10 cellular contexts compared by ENCODE assay signal in genomic region chr12:124423683-124424515, GRCh38.
A peak's percentile ranks its signal among the peaks of the same experiment; 100 is the strongest.
DNase-seq lines count a peak whose midpoint lies in the region; ATAC-seq, FAIRE-seq and TF ChIP-seq lines count a peak whose summit lies in the region.
"Had no signal": no experiment of that assay in that cellular context is flagged by ENCODE, and none has a peak within 500 bp of the region (broad histone marks: within the 10 kb centered on the region; RNA-seq: fewer than 3 reads in every experiment).

No MANE protein-coding gene starts in this region.

- POLR2A ChIA-PET in HepG2 (lab: Yijun Ruan, JAX): no interaction called here

- TF ChIP-seq EP300 in HepG2 (IDR thresholded peaks at IDR 0.05; ENCODE audit: low read depth in 2 of 2, low read length in 2 of 2): no peak
- TF ChIP-seq EP300 in HepG2 (CRISPR knock-in tag; IDR thresholded peaks at IDR 0.05; ENCODE audit: borderline replicate concordance): no peak

- no peaks in the 10 kb centered on the region for H3K9me3 Mint-ChIP-seq in Calu3 (ENCODE audit: low read depth, unreplicated experiment)
- H3K9me3 Mint-ChIP-seq: neural crest cell had no signal

- H3K9me3 ChIP-seq in ascending aorta: no peaks in the 10 kb centered on the region
- H3K9me3 ChIP-seq in HepG2 (ENCODE audit: low read length): no peaks in the 10 kb centered on the region

- H3K4me3 Mint-ChIP-seq in Calu3 (ENCODE audit: low read depth, unreplicated experiment): no peak overlapping the region
- H3K4me3 Mint-ChIP-seq: neural crest cell had no signal

- peaks cover 27 to 41% of the 10 kb centered on the region in 2 donors for H3K36me3 ChIP-seq in ascending aorta
- H3K36me3 ChIP-seq in HepG2 (replicated peaks in 1 of 2; ENCODE audit: control insufficient read depth in 1 of 2, insufficient read depth in 2 of 2, low read length in 2 of 2): peaks cover 5 to 12% of the 10 kb centered on the region in 2 experiments; a peak in 3 of 5 replicates

- intact Hi-C loops in Calu3 (cut with micrococcal nuclease; ENCODE audit: unreplicated experiment) (loop anchor here (1.0 kb wide), 1 partner anchor 8 kb away; no protein-coding TSS in a partner anchor), ascending aorta (cut with DNase I) (loop anchor here (1.0 to 10.0 kb wide), 4 partner anchors 29 to 1039 kb away; partner anchors contain the start of gene KMT5A), HepG2 (cut with micrococcal nuclease; ENCODE audit: unreplicated experiment) (no loop called here), head of caudate nucleus (cut with DNase I) (no loop called here)

- in situ Hi-C loops in HepG2 (cut with HindIII; ENCODE audit: extremely low pct_ligation_motif_present, low pct_unique_long_range_greater_than_20kb): no loop called here

- no peak for DNase-seq in Calu3
- DNase-seq in ascending aorta (ENCODE audit: low spot score in 2 of 2): no peak
- DNase-seq in HepG2 (ENCODE audit: low spot score): no peak
- peak; percentile 35 for DNase-seq in stimulated activated CD8-positive, alpha-beta memory T cell treated with anti-CD3 and anti-CD28 coated beads, Interleukin-12 subunit alpha, Interleukin-12 subunit beta, amount 100 ng/mL, for 4 hours (ENCODE audit: low read depth)
- no peak for DNase-seq in head of caudate nucleus
- no peak for DNase-seq in HT-29 (ENCODE audit: low spot score)
- DNase-seq: activated effector memory CD4-positive, alpha-beta T cell treated with Interleukin-2 at 50 U/mL for 16 hours had no signal

- peak overlapping the region; percentile 55 for H3K4me2 ChIP-seq in HepG2 (ENCODE audit: low read depth, low read length)

- no peaks in the 10 kb centered on the region for H3K27me3 ChIP-seq in ascending aorta
- no peaks in the 10 kb centered on the region for H3K27me3 ChIP-seq in HepG2 (ENCODE audit: control insufficient read depth in 1 of 2, insufficient read depth in 2 of 2, low read length in 2 of 2)

- TF ChIP-seq CTCF in Calu3 (IDR thresholded peaks at IDR 0.05; ENCODE audit: unreplicated experiment) (no peak), ascending aorta (IDR thresholded peaks at IDR 0.05) (no peak), HepG2 (CRISPR knock-in tag; IDR thresholded peaks at IDR 0.05) (no peak)

- no peak for TF ChIP-seq RAD21 in HepG2 (CRISPR knock-in tag; IDR thresholded peaks at IDR 0.05)

- H4K20me1 ChIP-seq in HepG2 (ENCODE audit: insufficient read depth, low read length): no peaks in the 10 kb centered on the region

- H3K27ac ChIP-seq in ascending aorta: peak overlapping the region; percentile 91 to 94
- peak overlapping the region; percentile 64 for H3K27ac ChIP-seq in HepG2 (ENCODE audit: extremely low read length, insufficient read depth, low read length)

- H3K36me3 Mint-ChIP-seq in Calu3 (ENCODE audit: insufficient read depth, unreplicated experiment): peaks cover 73% of the 10 kb centered on the region

- H3K27me3 Mint-ChIP-seq in Calu3 (ENCODE audit: unreplicated experiment): no peaks in the 10 kb centered on the region

- TF ChIP-seq POLR2A in HepG2 (IDR thresholded peaks at IDR 0.05; ENCODE audit: insufficient read depth in 1 of 2, low read depth in 2 of 2, low read length in 2 of 2): no peak

- 97% methylated on average over 25 of the region's 27 CpGs for WGBS in HepG2 (ENCODE audit: low lambda C conversion rate)

- ATAC-seq in HepG2 (no peak), GM18498 (IDR thresholded peaks at IDR 0.05; ENCODE audit: unreplicated experiment) (no peak), GM19023 (IDR thresholded peaks at IDR 0.05; ENCODE audit: unreplicated experiment) (no peak)

- CTCF ChIA-PET in Calu3 (lab: Charles Lee): interaction anchor here (0.5 kb wide), 1 partner anchor 303 kb away, joined by 3 read pairs; no protein-coding TSS in a partner anchor
- CTCF ChIA-PET in HepG2 (lab: Yijun Ruan, JAX; ENCODE audit: low intra/inter-chr PET ratio, low total read pairs): no interaction called here

- H3K4me1 ChIP-seq in ascending aorta: peaks cover 10 to 31% of the 10 kb centered on the region in 2 donors
- peaks cover 25% of the 10 kb centered on the region for H3K4me1 ChIP-seq in HepG2 (ENCODE audit: insufficient read depth, low read length)

- peaks cover 27% of the 10 kb centered on the region for H3K4me1 Mint-ChIP-seq in Calu3 (ENCODE audit: low read depth, unreplicated experiment)

- H3K27ac Mint-ChIP-seq in Calu3 (ENCODE audit: unreplicated experiment): peak overlapping the region; percentile 60

- no peaks in the 10 kb centered on the region for H3K79me2 ChIP-seq in HepG2 (ENCODE audit: insufficient read depth, low read length)

- H2AFZ ChIP-seq in HepG2 (ENCODE audit: low read length): no peak overlapping the region

- no peak for FAIRE-seq in HepG2 (lab: Jason Lieb, UNC)

- peak overlapping the region; percentile 53; the same call in 1 of the 2 replicates for H3K9ac ChIP-seq in HepG2 (ENCODE audit: insufficient read depth, low read depth, low read length)

- BruUV-seq in Calu3 (replicated peaks; lab: Mats Ljungman, UMichigan) (no TSS peak), HepG2 (replicated peaks; lab: Mats Ljungman, UMichigan) (no TSS peak)

- H3K4me3 ChIP-seq in ascending aorta (peak overlapping the region in 1 of 2 donors; percentile 54), HepG2 (replicated peaks in 1 of 3; ENCODE audit: insufficient read depth in 1 of 3, low read depth in 2 of 3, low read length in 3 of 3) (peak overlapping the region in 2 of 3 experiments; percentile 26 to 56; a peak in 2 of 6 replicates)

TF ChIP-seq in HepG2, 621 proteins besides CTCF, POLR2A, EP300 and RAD21 (continues in another document):
- TF ChIP-seq MLXIP (CRISPR knock-in tag; IDR thresholded peaks at IDR 0.05; ENCODE audit: borderline replicate concordance) (no peak), ISX (CRISPR knock-in tag; conservative IDR thresholded peaks at IDR 0.05) (no peak), PHB2 (IDR thresholded peaks at IDR 0.05; ENCODE audit: partially characterized antibody) (no peak), ZNF839 (CRISPR knock-in tag; IDR thresholded peaks at IDR 0.05; ENCODE audit: borderline replicate concordance) (no peak), KDM1A (CRISPR knock-in tag; IDR thresholded peaks at IDR 0.05) (peak; percentile 51; the same call in 1 of the 2 replicates), PLRG1 (conservative IDR thresholded peaks at IDR 0.05) (no peak), MEIS2 (CRISPR knock-in tag; IDR thresholded peaks at IDR 0.05) (no peak), ZNF367 (CRISPR knock-in tag; IDR thresholded peaks at IDR 0.05; ENCODE audit: borderline replicate concordance) (no peak), NPAS2 (CRISPR knock-in tag; IDR thresholded peaks at IDR 0.05; ENCODE audit: borderline replicate concordance) (no peak), MTERF4 (CRISPR knock-in tag; IDR thresholded peaks at IDR 0.05) (no peak), ZNF672 (CRISPR knock-in tag; IDR thresholded peaks at IDR 0.05) (no peak), ZMYM3 (CRISPR knock-in tag; IDR thresholded peaks at IDR 0.05) (peak; percentile 51; the same call in 1 of the 2 replicates), NAIF1 (CRISPR knock-in tag; IDR thresholded peaks at IDR 0.05; ENCODE audit: borderline replicate concordance) (no peak), ZNF501 (CRISPR knock-in tag; IDR thresholded peaks at IDR 0.05) (0 out of 2 replicates have a peak, but pooled peaks have one; percentile 10), ZSCAN12 (CRISPR knock-in tag; IDR thresholded peaks at IDR 0.05) (no peak), ZNF550 (CRISPR knock-in tag; IDR thresholded peaks at IDR 0.05; ENCODE audit: borderline replicate concordance) (no peak), ZBTB44 (CRISPR knock-in tag; IDR thresholded peaks at IDR 0.05) (no peak), ZNF724P (CRISPR knock-in tag; IDR thresholded peaks at IDR 0.05; ENCODE audit: borderline replicate concordance) (no peak)

Comparison
In these comparisons a context has a peak if more than half of its experiments do, and no peak if none do; other contexts are left out.
1. intact Hi-C loops: an anchor here in Calu3 (1.0 kb wide) and ascending aorta (1.0 to 10.0 kb wide); none called in HepG2 and head of caudate nucleus.